17 cellular contexts compared by ENCODE assay signal in the genomic region with DNA sequence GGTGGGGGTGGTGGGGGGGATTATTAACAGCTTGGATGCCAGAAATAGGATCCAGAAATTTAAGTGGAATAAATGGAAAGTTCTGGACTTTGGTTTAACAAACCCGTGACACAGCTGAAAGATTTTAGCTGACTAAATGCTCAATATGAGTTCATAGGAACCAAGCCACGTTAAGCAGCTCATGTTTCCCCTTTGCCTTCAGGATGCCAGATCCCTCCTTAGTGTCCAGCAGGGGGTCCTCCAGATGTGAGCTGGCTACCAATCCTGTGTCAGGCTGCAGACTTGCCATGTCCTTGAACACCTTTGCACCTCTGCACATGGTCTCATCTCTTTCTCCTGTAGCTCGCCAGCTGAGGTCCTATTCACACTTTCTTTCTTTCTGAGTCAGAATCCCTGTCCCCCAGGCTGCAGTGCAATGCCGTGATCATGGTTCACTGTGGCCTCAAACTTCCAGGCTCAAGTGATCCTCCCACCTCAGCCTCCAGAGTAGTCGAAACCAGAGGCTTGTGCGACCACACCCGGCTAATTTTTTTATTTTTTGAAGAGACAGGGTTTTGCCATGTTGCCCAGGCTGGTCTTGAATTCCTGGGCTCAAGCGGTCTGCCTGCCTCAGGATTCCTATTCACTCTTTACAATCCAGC.
DNase-seq lines count a peak whose midpoint lies in the region; ATAC-seq and TF ChIP-seq lines count a peak whose summit lies in the region.
"Had no signal": no experiment of that assay in that cellular context is flagged by ENCODE, and none has a peak within 500 bp of the region (broad histone marks: within the 10 kb centered on the region; RNA-seq: fewer than 3 reads in every experiment).

No MANE protein-coding gene starts in this region.

- H3K9me3 ChIP-seq in AG04450 (ENCODE audit: control insufficient read depth, insufficient read depth, low read length) = no peaks in the 10 kb centered on the region; the same call in 1 of the 2 replicates
- H3K9me3 ChIP-seq: BLaER1, thoracic aorta had no signal

- no peak for DNase-seq in AG04450 (ENCODE audit: low read depth, low spot score)
- DNase-seq in astrocyte of the cerebellum (ENCODE audit: low read depth) = peak; percentile 28
- no peak for DNase-seq in left lobe of liver (ENCODE audit: low spot score)
- no peak for DNase-seq in activated T-cell treated with anti-CD3 and anti-CD28 coated beads, Interleukin-2, amount 50 U/mL, for 72 hours
- DNase-seq in GM10248 (ENCODE audit: extremely low spot score) = no peak
- DNase-seq: activated CD4-positive, CD25-positive, alpha-beta regulatory T cell treated with anti-CD3 and anti-CD28 coated beads, Interleukin-2, amount 50 U/mL, for 72 hours; activated T-cell treated with anti-CD3 and anti-CD28 coated beads, Interleukin-2, amount 50 U/mL, for 24 hours; foreskin keratinocyte; NCI-H1105; NCI-H446 had no signal

- peak; percentile 57 for ATAC-seq in left lobe of liver
- ATAC-seq in HG03045 (IDR thresholded peaks at IDR 0.05; ENCODE audit: unreplicated experiment) = no peak
- ATAC-seq in HG02852 (IDR thresholded peaks at IDR 0.05; ENCODE audit: unreplicated experiment) = no peak
- no peak for ATAC-seq in activated T-cell treated with anti-CD3 and anti-CD28 coated beads, Interleukin-2, amount 50 U/mL, for 72 hours (replicated peaks in 1 of 2)
- ATAC-seq: foreskin keratinocyte, GM12878 had no signal

- TF ChIP-seq CTCF in AG04450 (IDR thresholded peaks at IDR 0.05; ENCODE audit: low read depth, low read length) (peak; percentile 48), GM12873 (IDR thresholded peaks at IDR 0.05; ENCODE audit: insufficient read depth, low read depth, low read length, missing control alignments) (peak; percentile 7), astrocyte of the cerebellum (IDR thresholded peaks at IDR 0.05; ENCODE audit: low read depth, low read length, missing control alignments) (peak; percentile 9), GM10248 (IDR thresholded peaks at IDR 0.05; ENCODE audit: control extremely low read depth, extremely low read depth, low read depth, missing control alignments) (no peak)

- in situ Hi-C loops in astrocyte of the cerebellum (cut with HindIII; ENCODE audit: low sequenced_read_pairs) = no loop called here

- no peak overlapping the region for H3K27ac Mint-ChIP-seq in activated T-cell treated with anti-CD3 and anti-CD28 coated beads, Interleukin-2, amount 50 U/mL, for 72 hours
- H3K27ac Mint-ChIP-seq: activated T-cell treated with anti-CD3 and anti-CD28 coated beads, Interleukin-2, amount 50 U/mL, for 24 hours; dendritic cell treated with granulocyte-macrophage colony-stimulating factor and Interleukin-4, amounts not matched to agents 40 ng/mL and 50 ng/mL, for 4 days had no signal

- H3K4me3 ChIP-seq in AG04450 (ENCODE audit: low read depth, low read length) (no peak overlapping the region), astrocyte of the cerebellum (ENCODE audit: low read depth, low read length) (no peak overlapping the region)
- H3K4me3 ChIP-seq: BLaER1, GM12878 had no signal

- no peak overlapping the region for H3K4me3 Mint-ChIP-seq in activated T-cell treated with anti-CD3 and anti-CD28 coated beads, Interleukin-2, amount 50 U/mL, for 72 hours
- H3K4me3 Mint-ChIP-seq: activated T-cell treated with anti-CD3 and anti-CD28 coated beads, Interleukin-2, amount 50 U/mL, for 24 hours; dendritic cell treated with granulocyte-macrophage colony-stimulating factor and Interleukin-4, amounts not matched to agents 40 ng/mL and 50 ng/mL, for 4 days had no signal

- no peaks in the 10 kb centered on the region for H3K9me3 Mint-ChIP-seq in activated T-cell treated with anti-CD3 and anti-CD28 coated beads, Interleukin-2, amount 50 U/mL, for 72 hours
- H3K9me3 Mint-ChIP-seq: activated T-cell treated with anti-CD3 and anti-CD28 coated beads, Interleukin-2, amount 50 U/mL, for 24 hours; dendritic cell treated with granulocyte-macrophage colony-stimulating factor and Interleukin-4, amounts not matched to agents 40 ng/mL and 50 ng/mL, for 4 days had no signal

- H3K4me1 Mint-ChIP-seq in activated T-cell treated with anti-CD3 and anti-CD28 coated beads, Interleukin-2, amount 50 U/mL, for 72 hours (ENCODE audit: low read depth) = peaks cover 17% of the 10 kb centered on the region

- POLR2A ChIA-PET in AG04450 (lab: Yijun Ruan, JAX) (no interaction called here), GM10248 (lab: Yijun Ruan, JAX) (no interaction called here)

- H3K27ac ChIP-seq in AG04450 (ENCODE audit: low read depth, low read length) = no peak overlapping the region
- H3K27ac ChIP-seq: BLaER1, foreskin keratinocyte, thoracic aorta had no signal

- CTCF ChIA-PET in AG04450 (lab: Charles Lee) = interaction anchor here (0.6 to 2.2 kb wide), 5 partner anchors 9 to 357 kb away, joined by 3 to 7 read pairs (median 3); no protein-coding TSS in a partner anchor
- CTCF ChIA-PET in GM10248 (lab: Yijun Ruan, JAX) = interaction anchor here (0.9 to 1.0 kb wide), 2 partner anchors 13 kb away, joined by 3 read pairs; no protein-coding TSS in a partner anchor

- no peaks in the 10 kb centered on the region for H3K27me3 ChIP-seq in AG04450 (ENCODE audit: control insufficient read depth, insufficient read depth, low read length)
- H3K27me3 ChIP-seq: BLaER1 had no signal

- H3K36me3 Mint-ChIP-seq in activated T-cell treated with anti-CD3 and anti-CD28 coated beads, Interleukin-2, amount 50 U/mL, for 72 hours (ENCODE audit: insufficient read depth in 2 of 2) = no peaks in the 10 kb centered on the region

- no peaks in the 10 kb centered on the region for H3K27me3 Mint-ChIP-seq in activated T-cell treated with anti-CD3 and anti-CD28 coated beads, Interleukin-2, amount 50 U/mL, for 72 hours (ENCODE audit: low read depth)
- H3K27me3 Mint-ChIP-seq: activated T-cell treated with anti-CD3 and anti-CD28 coated beads, Interleukin-2, amount 50 U/mL, for 24 hours had no signal
